1 cellular context compared by ENCODE assay signal in genomic region chr13:48242677-48243076, GRCh38.
TF ChIP-seq lines count a peak whose summit lies in the region.

No MANE protein-coding gene starts in this region.

TF ChIP-seq in HEK293, 187 proteins besides CTCF, POLR2A, EP300 and RAD21:
- no peak for TF ChIP-seq TCF7L2 (IDR thresholded peaks at IDR 0.05; ENCODE audit: borderline replicate concordance, low read depth, low read length)
- peak; percentile 59 for TF ChIP-seq FEZF1 (tag by site-specific recombination; IDR thresholded peaks at IDR 0.05)
- TF ChIP-seq IKZF3 (tag by site-specific recombination; IDR thresholded peaks at IDR 0.05): 0 out of 2 replicates have a peak, but pooled peaks have one; percentile 39
- no peak for TF ChIP-seq BCL11A (tag by site-specific recombination; IDR thresholded peaks at IDR 0.05; ENCODE audit: low read depth)
- TF ChIP-seq OSR2 (tag by site-specific recombination; IDR thresholded peaks at IDR 0.05): peak; percentile 33; the same call in 1 of the 2 replicates
- TF ChIP-seq GLIS2 (tag by site-specific recombination; IDR thresholded peaks at IDR 0.05): no peak
- no peak for TF ChIP-seq HOXC10 (CRISPR knock-in tag; IDR thresholded peaks at IDR 0.05)
- TF ChIP-seq ZNF843 (tag by site-specific recombination; IDR thresholded peaks at IDR 0.05): 0 out of 2 replicates have a peak, but pooled peaks have one; percentile 39
- peak; percentile 83 for TF ChIP-seq PRDM6 (tag by site-specific recombination; IDR thresholded peaks at IDR 0.05)
- TF ChIP-seq KLF17 (tag by site-specific recombination; IDR thresholded peaks at IDR 0.05): no peak
- no peak for TF ChIP-seq ZNF585B (tag by site-specific recombination; IDR thresholded peaks at IDR 0.05)
- no peak for TF ChIP-seq SETDB1 (IDR thresholded peaks at IDR 0.05; ENCODE audit: insufficient read length, low read length)
- no peak for TF ChIP-seq ZBTB44 (tag by site-specific recombination; IDR thresholded peaks at IDR 0.05)
- no peak for TF ChIP-seq KLF10 (tag by site-specific recombination; IDR thresholded peaks at IDR 0.05)
- TF ChIP-seq BCL6B (tag by site-specific recombination; IDR thresholded peaks at IDR 0.05): peak; percentile 52; the same call in 1 of the 2 replicates
- no peak for TF ChIP-seq REST (tag by site-specific recombination; IDR thresholded peaks at IDR 0.05)
